ENCODE assay signal across 31 cellular contexts in the genomic region with DNA sequence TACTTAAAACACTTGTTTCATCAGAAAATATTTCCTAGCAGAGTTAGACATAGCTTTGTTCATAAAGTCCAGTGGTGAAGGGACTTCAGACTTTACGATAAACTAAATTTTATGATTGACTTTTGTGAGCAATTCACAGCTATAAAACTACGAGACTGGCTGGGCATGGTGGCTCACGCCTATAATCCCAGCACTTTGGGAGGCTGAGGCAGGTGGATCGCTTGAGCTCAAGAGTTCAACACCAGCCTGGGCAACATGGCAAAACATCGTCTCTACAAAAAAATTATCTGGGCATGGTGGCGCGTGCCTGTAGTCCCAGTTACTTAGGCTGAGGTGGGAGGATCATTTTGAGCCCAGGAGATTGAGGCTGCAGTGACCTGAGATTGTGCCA.
"Had no signal": no experiment of that assay in that cellular context is flagged by ENCODE, and none has a peak within 500 bp of the region (broad histone marks: within the 10 kb centered on the region; RNA-seq: fewer than 3 reads in every experiment).

No MANE protein-coding gene starts in this region.

- ATAC-seq: activated CD4-positive, CD25-positive, alpha-beta regulatory T cell treated with anti-CD3 and anti-CD28 coated beads, Interleukin-2, amount 50 U/mL, for 24 hours; activated CD8-positive, alpha-beta memory T cell treated with anti-CD3 and anti-CD28 coated beads, Interleukin-2, amount 10 ng/mL, durations not matched to agents 7 days and 5 days; activated CD8-positive, alpha-beta T cell treated with anti-CD3 and anti-CD28 coated beads for 36 hours; activated T-cell treated with anti-CD3 and anti-CD28 coated beads, Interleukin-2, amount 50 U/mL, for 72 hours; effector memory CD8-positive, alpha-beta T cell; gastroesophageal sphincter; T-helper 17 cell had no signal

- H3K36me3 ChIP-seq: brain microvascular endothelial cell, esophagus squamous epithelium, gastroesophageal sphincter, WERI-Rb-1 had no signal

- H3K9me3 Mint-ChIP-seq: activated B cell treated with CpG ODN at 0.5 μM for 24 hours; activated CD8-positive, alpha-beta T cell treated with anti-CD3 and anti-CD28 coated beads for 36 hours; activated T-cell treated with anti-CD3 and anti-CD28 coated beads, Interleukin-2, amount 50 U/mL, for 72 hours; central memory CD8-positive, alpha-beta T cell; dendritic cell treated with granulocyte-macrophage colony-stimulating factor and Interleukin-4, amounts not matched to agents 40 ng/mL and 50 ng/mL, for 4 days; effector memory CD8-positive, alpha-beta T cell; T-helper 2 cell treated with Interferon-gamma antibody and Interleukin-4, amounts not matched to agents 5 μg/mL and 100 μg/mL, for 36 hours had no signal

- H3K36me3 Mint-ChIP-seq: activated CD8-positive, alpha-beta memory T cell treated with anti-CD3 and anti-CD28 coated beads, Interleukin-2, amount 10 ng/mL, durations not matched to agents 7 days and 5 days; activated naive CD8-positive, alpha-beta T cell had no signal

- H3K4me1 ChIP-seq: esophagus squamous epithelium, gastroesophageal sphincter had no signal

- H3K27ac Mint-ChIP-seq: activated B cell treated with CpG ODN at 0.5 μM for 24 hours; activated CD8-positive, alpha-beta memory T cell treated with anti-CD3 and anti-CD28 coated beads, Interleukin-2, amount 10 ng/mL, durations not matched to agents 7 days and 5 days; activated CD8-positive, alpha-beta T cell treated with anti-CD3 and anti-CD28 coated beads for 36 hours; activated naive CD8-positive, alpha-beta T cell; activated T-cell treated with anti-CD3 and anti-CD28 coated beads, Interleukin-2, amount 50 U/mL, for 72 hours; dendritic cell treated with granulocyte-macrophage colony-stimulating factor and Interleukin-4, amounts not matched to agents 40 ng/mL and 50 ng/mL, for 4 days; effector memory CD8-positive, alpha-beta T cell; T-helper 17 cell; T-helper 2 cell treated with Interferon-gamma antibody and Interleukin-4, amounts not matched to agents 5 μg/mL and 100 μg/mL, for 36 hours had no signal

- H3K27me3 ChIP-seq: brain microvascular endothelial cell, dorsolateral prefrontal cortex, esophagus squamous epithelium, gastroesophageal sphincter had no signal

- H3K27me3 Mint-ChIP-seq: activated CD8-positive, alpha-beta memory T cell treated with anti-CD3 and anti-CD28 coated beads, Interleukin-2, amount 10 ng/mL, durations not matched to agents 7 days and 5 days; activated CD8-positive, alpha-beta T cell treated with anti-CD3 and anti-CD28 coated beads for 36 hours; activated naive CD8-positive, alpha-beta T cell; central memory CD8-positive, alpha-beta T cell; dendritic cell treated with granulocyte-macrophage colony-stimulating factor and Interleukin-4, amounts not matched to agents 40 ng/mL and 50 ng/mL, for 4 days; effector memory CD8-positive, alpha-beta T cell; T-helper 17 cell had no signal

- H3K4me1 Mint-ChIP-seq: activated B cell treated with CpG ODN at 0.5 μM for 24 hours; activated CD8-positive, alpha-beta memory T cell treated with anti-CD3 and anti-CD28 coated beads, Interleukin-2, amount 10 ng/mL, durations not matched to agents 7 days and 5 days; central memory CD8-positive, alpha-beta T cell had no signal

- H3K4me3 Mint-ChIP-seq: activated B cell treated with CpG ODN at 0.5 μM for 24 hours; activated CD8-positive, alpha-beta memory T cell treated with anti-CD3 and anti-CD28 coated beads, Interleukin-2, amount 10 ng/mL, durations not matched to agents 7 days and 5 days; activated CD8-positive, alpha-beta T cell treated with anti-CD3 and anti-CD28 coated beads for 36 hours; activated naive CD8-positive, alpha-beta T cell; activated T-cell treated with anti-CD3 and anti-CD28 coated beads, Interleukin-2, amount 50 U/mL, for 72 hours; central memory CD8-positive, alpha-beta T cell; dendritic cell treated with granulocyte-macrophage colony-stimulating factor and Interleukin-4, amounts not matched to agents 40 ng/mL and 50 ng/mL, for 4 days; effector memory CD8-positive, alpha-beta T cell; T-helper 17 cell; T-helper 2 cell treated with Interferon-gamma antibody and Interleukin-4, amounts not matched to agents 5 μg/mL and 100 μg/mL, for 36 hours had no signal

- DNase-seq: activated B cell treated with CpG ODN at 0.5 μM for 24 hours; activated CD4-positive, alpha-beta T cell treated with anti-CD3 and anti-CD28 coated beads for 48 hours; activated CD4-positive, alpha-beta T cell treated with anti-CD3 and anti-CD28 coated beads, Interleukin-2, amount 50 U/mL, for 1 hour; activated CD4-positive, alpha-beta T cell treated with anti-CD3 and anti-CD28 coated beads, Interleukin-2, amount 50 U/mL, for 48 hours; activated CD8-positive, alpha-beta memory T cell treated with anti-CD3 and anti-CD28 coated beads, Interleukin-2, amount 10 ng/mL, durations not matched to agents 7 days and 5 days; activated CD8-positive, alpha-beta memory T cell treated with anti-CD3 and anti-CD28 coated beads, Interleukin-2, amount 50 U/mL, for 4 hours; activated CD8-positive, alpha-beta T cell treated with anti-CD3 and anti-CD28 coated beads for 36 hours; activated gamma-delta T cell; activated naive CD4-positive, alpha-beta T cell treated with anti-CD3 and anti-CD28 coated beads, Interleukin-2, amount 50 U/mL, for 16 hours; activated naive CD4-positive, alpha-beta T cell treated with Interleukin-2 at 50 U/mL for 16 hours; activated T-cell treated with anti-CD3 and anti-CD28 coated beads, Interleukin-2, amount 50 U/mL, for 1 hour; activated T-cell treated with anti-CD3 and anti-CD28 coated beads, Interleukin-2, amount 50 U/mL, for 72 hours; amniotic stem cell; anterior cingulate cortex; brain microvascular endothelial cell; dorsolateral prefrontal cortex; effector CD4-positive, alpha-beta T cell; effector memory CD8-positive, alpha-beta T cell; erythroblast; esophagus squamous epithelium; foreskin melanocyte; T-helper 1 cell; T-helper 17 cell; T1000; WERI-Rb-1 had no signal

- H3K4me3 ChIP-seq: dorsolateral prefrontal cortex, esophagus squamous epithelium, gastroesophageal sphincter had no signal

- H3K27ac ChIP-seq: brain microvascular endothelial cell, dorsolateral prefrontal cortex, esophagus squamous epithelium, gastroesophageal sphincter, WERI-Rb-1 had no signal

- H3K9me3 ChIP-seq: esophagus squamous epithelium, gastroesophageal sphincter had no signal
